Comparison of ENCODE assay signal across 8 cellular contexts in the genomic region with DNA sequence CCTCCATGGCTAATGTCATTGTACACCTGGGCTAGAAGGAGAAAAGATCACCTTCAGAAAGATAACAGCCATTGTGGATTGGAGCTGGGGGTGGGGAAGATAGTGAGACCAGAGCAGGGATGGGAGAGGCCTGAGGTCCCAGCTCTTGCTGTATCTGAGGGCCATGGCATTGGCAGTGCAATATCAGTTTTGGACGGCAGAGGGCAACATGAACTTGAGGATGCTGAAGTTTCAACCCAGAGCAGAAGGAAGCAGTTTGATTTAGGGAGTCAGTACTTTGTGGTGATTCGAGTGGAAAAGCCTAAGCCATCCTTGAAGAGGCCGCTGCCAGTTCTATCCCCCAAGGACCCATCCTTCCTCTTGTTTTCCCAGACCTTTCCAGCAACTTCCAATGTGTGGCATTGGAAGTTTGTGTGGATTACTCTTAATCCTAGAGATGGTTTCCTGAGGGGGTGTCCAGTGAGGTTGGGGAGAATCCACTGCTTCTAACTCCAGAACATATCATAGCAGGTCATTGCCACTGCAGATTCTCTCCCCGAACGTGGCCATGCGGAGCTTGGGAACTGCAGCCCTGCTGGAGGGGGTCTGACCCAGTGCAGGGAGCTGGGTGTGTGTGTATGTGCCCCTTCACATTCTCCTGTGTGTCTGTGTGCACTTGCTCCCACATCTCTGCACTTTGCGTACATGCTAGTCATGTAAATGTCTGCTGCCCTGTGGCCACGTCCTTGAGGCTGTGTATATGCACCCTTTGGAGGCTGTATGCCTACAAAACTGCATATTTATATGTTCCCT. TPM values are rescaled to one million over a fixed set of nuclear protein-coding genes. Genes with fewer than 3 reads are reported as not detected.
DNase-seq lines count a peak whose midpoint lies in the region; ATAC-seq, FAIRE-seq and TF ChIP-seq lines count a peak whose summit lies in the region.

No MANE protein-coding gene starts in this region.

- DNase-seq in AG09319 (ENCODE audit: extremely low read depth, low read depth), result peak; percentile 56
- peak; percentile 77 for DNase-seq in GM20000 (ENCODE audit: low spot score)
- DNase-seq in NCI-H2029 (lab: John Stamatoyannopoulos, UW), result peak; percentile 63
- DNase-seq in K562 (ENCODE audit: extremely low read depth in 1 of 4, low spot score in 3 of 4), result peak; percentile 80 to 87 (median 84)
- DNase-seq in iPS DF 4.7 (ENCODE audit: extremely low read depth, low spot score), result peak; percentile 86
- DNase-seq in smooth muscle cell (lab: John Stamatoyannopoulos, UW; ENCODE audit: unreplicated experiment), result peak; percentile 27

- no peak for TF ChIP-seq EP300 in K562 (IDR thresholded peaks at IDR 0.05; ENCODE audit: low read length)

- no peak overlapping the region for H3K4me3 ChIP-seq in K562
- no peak overlapping the region for H3K4me3 ChIP-seq in smooth muscle cell

- no peaks in the 10 kb centered on the region for H3K79me2 ChIP-seq in K562 (ENCODE audit: control insufficient read depth, insufficient read depth, low read length)
- H3K79me2 ChIP-seq in smooth muscle cell (ENCODE audit: low read depth), result no peaks in the 10 kb centered on the region

- 0% methylated on average over 8 of the region's 8 CpGs for WGBS in K562 (ENCODE audit: insufficient coverage, low coverage, missing lambda C conversion rate)
- 51% methylated on average over 8 of the region's 8 CpGs for WGBS in smooth muscle cell (ENCODE audit: low lambda C conversion rate)

- no peaks in the 10 kb centered on the region for H3K36me3 ChIP-seq in K562 (ENCODE audit: control insufficient read depth, insufficient read depth, low read length)
- H3K36me3 ChIP-seq in smooth muscle cell (ENCODE audit: low read depth), result no peaks in the 10 kb centered on the region

- no peak for TF ChIP-seq POLR2A in K562 (conservative IDR thresholded peaks at IDR 0.05)

- TF ChIP-seq CTCF in AG09319 (IDR thresholded peaks at IDR 0.05; ENCODE audit: low read depth, low read length) (peak; percentile 95), GM20000 (IDR thresholded peaks at IDR 0.05; ENCODE audit: extremely low read depth, missing control alignments) (peak; percentile 90), K562 (IDR thresholded peaks at IDR 0.05 in 2 of 3, conservative IDR thresholded peaks at IDR 0.05 in 1 of 3; ENCODE audit: insufficient read depth in 2 of 3, low read depth in 1 of 3, low read length in 3 of 3) (peak; percentile 90 to 97 (median 94)), smooth muscle cell (IDR thresholded peaks at IDR 0.05; ENCODE audit: borderline replicate concordance, insufficient read depth, poor library complexity, severe bottlenecking) (peak; percentile 90)

- ATAC-seq in K562, result peak; percentile 95
- ATAC-seq in HG03280 (IDR thresholded peaks at IDR 0.05; ENCODE audit: unreplicated experiment), result no peak

- H4K20me1 ChIP-seq in K562 (replicated peaks; ENCODE audit: control insufficient read depth, insufficient read depth, low read length) (peaks cover 12% of the 10 kb centered on the region; the same call in 1 of the 2 replicates), smooth muscle cell (ENCODE audit: low read depth) (no peaks in the 10 kb centered on the region)

- no peaks in the 10 kb centered on the region for H3K9me1 ChIP-seq in K562 (ENCODE audit: control insufficient read depth, insufficient read depth, low read length)

- no peaks in the 10 kb centered on the region for H3K9me3 ChIP-seq in K562 (replicated peaks; ENCODE audit: control insufficient read depth, insufficient read depth, low read depth, low read length)
- no peaks in the 10 kb centered on the region for H3K9me3 ChIP-seq in smooth muscle cell (replicated peaks; ENCODE audit: low read depth)

- POLR2A ChIA-PET in K562 (lab: Yijun Ruan, JAX), result interaction anchor here (0.6 to 1.1 kb wide), 7 partner anchors 11 to 613 kb away, joined by 3 to 6 read pairs (median 3); no protein-coding TSS in a partner anchor

- CTCF ChIA-PET in K562 (lab: Yijun Ruan, JAX; ENCODE audit: low intra/inter-chr PET ratio), result interaction anchor here (0.6 to 7.8 kb wide), 5 partner anchors 59 to 260 kb away, joined by 3 to 114 read pairs (median 6); no protein-coding TSS in a partner anchor

- H3F3A ChIP-seq in smooth muscle cell (ENCODE audit: low read depth), result no peaks in the 10 kb centered on the region

- FAIRE-seq in TTC549 (lab: Jason Lieb, UNC) (peak; percentile 94), K562 (lab: Jason Lieb, UNC) (peak; percentile 98)

- H3K4me2 ChIP-seq in K562 (ENCODE audit: insufficient read depth, low read length), result no peak overlapping the region
- H3K4me2 ChIP-seq in smooth muscle cell, result no peak overlapping the region

- no peak overlapping the region for H2AFZ ChIP-seq in K562 (ENCODE audit: low read depth, low read length)
- H2AFZ ChIP-seq in smooth muscle cell (ENCODE audit: low read depth), result no peak overlapping the region

- peak; percentile 96 to 99 for TF ChIP-seq RAD21 in K562 (CRISPR knock-in tag; conservative IDR thresholded peaks at IDR 0.05 in 1 of 2, IDR thresholded peaks at IDR 0.05 in 1 of 2)

- H3K9ac ChIP-seq in K562 (ENCODE audit: insufficient read depth in 1 of 2, low read depth in 2 of 2, low read length in 2 of 2) (no peak overlapping the region), smooth muscle cell (ENCODE audit: low read depth) (no peak overlapping the region)

- H3K27me3 ChIP-seq in K562 (ENCODE audit: control insufficient read depth in 2 of 2, insufficient read depth in 2 of 2, low read length in 2 of 2), result peaks cover 30 to 75% of the 10 kb centered on the region in 2 experiments
- no peaks in the 10 kb centered on the region for H3K27me3 ChIP-seq in smooth muscle cell (ENCODE audit: low read depth)

- intact Hi-C loops in K562 (cut with micrococcal nuclease), result loop anchor here (1.0 kb wide), 2 partner anchors 58 to 187 kb away; no protein-coding TSS in a partner anchor

- in situ Hi-C loops in K562 (cut with MboI), result no loop called here

- H3K4me1 ChIP-seq in K562 (replicated peaks in 1 of 2; ENCODE audit: control insufficient read depth in 2 of 2, insufficient read depth in 2 of 2, low read length in 2 of 2), result no peaks in the 10 kb centered on the region
- H3K4me1 ChIP-seq in smooth muscle cell (ENCODE audit: low read depth), result no peaks in the 10 kb centered on the region

- H3K27ac ChIP-seq in K562 (ENCODE audit: extremely low read depth, low read depth, low read length) (no peak overlapping the region), smooth muscle cell (ENCODE audit: low read depth) (no peak overlapping the region)

- no TSS peak for BruUV-seq in K562 (replicated peaks; lab: Mats Ljungman, UMichigan)

TF ChIP-seq in K562, 482 proteins besides CTCF, POLR2A, EP300 and RAD21 (continues in another document):
- TF ChIP-seq, protein P1, sequence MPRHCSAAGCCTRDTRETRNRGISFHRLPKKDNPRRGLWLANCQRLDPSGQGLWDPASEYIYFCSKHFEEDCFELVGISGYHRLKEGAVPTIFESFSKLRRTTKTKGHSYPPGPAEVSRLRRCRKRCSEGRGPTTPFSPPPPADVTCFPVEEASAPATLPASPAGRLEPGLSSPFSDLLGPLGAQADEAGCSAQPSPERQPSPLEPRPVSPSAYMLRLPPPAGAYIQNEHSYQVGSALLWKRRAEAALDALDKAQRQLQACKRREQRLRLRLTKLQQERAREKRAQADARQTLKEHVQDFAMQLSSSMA (CRISPR knock-in tag; IDR thresholded peaks at IDR 0.05), result no peak
- 0 out of 2 replicates have a peak, but pooled peaks have one; percentile 29 for TF ChIP-seq JUN (IDR thresholded peaks at IDR 0.05; ENCODE audit: borderline replicate concordance, low read depth, low read length)
- TF ChIP-seq JUN (CRISPR knock-in tag; IDR thresholded peaks at IDR 0.05; ENCODE audit: borderline replicate concordance), result no peak
- no peak for TF ChIP-seq SRSF1 (IDR thresholded peaks at IDR 0.05; ENCODE audit: low read depth, low read length)
- TF ChIP-seq, protein P2, sequence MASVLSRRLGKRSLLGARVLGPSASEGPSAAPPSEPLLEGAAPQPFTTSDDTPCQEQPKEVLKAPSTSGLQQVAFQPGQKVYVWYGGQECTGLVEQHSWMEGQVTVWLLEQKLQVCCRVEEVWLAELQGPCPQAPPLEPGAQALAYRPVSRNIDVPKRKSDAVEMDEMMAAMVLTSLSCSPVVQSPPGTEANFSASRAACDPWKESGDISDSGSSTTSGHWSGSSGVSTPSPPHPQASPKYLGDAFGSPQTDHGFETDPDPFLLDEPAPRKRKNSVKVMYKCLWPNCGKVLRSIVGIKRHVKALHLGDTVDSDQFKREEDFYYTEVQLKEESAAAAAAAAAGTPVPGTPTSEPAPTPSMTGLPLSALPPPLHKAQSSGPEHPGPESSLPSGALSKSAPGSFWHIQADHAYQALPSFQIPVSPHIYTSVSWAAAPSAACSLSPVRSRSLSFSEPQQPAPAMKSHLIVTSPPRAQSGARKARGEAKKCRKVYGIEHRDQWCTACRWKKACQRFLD (CRISPR knock-in tag; IDR thresholded peaks at IDR 0.05), result no peak
- TF ChIP-seq ZBED1 (IDR thresholded peaks at IDR 0.05), result no peak

RNA-seq across cellular contexts. Expression of gene SLC26A9, which starts 24.1 kb away (rescaled TPM):
- not detected in 2 replicates for total RNA-seq in K562 (2011; cell fraction: chromatin; rRNA removed; ENCODE audit: low replicate concordance)
- total RNA-seq in K562 (2011; cell fraction: nucleolus; rRNA removed), result not detected in 2 replicates
- not detected in 2 replicates for total RNA-seq in K562 (2011; cell fraction: nucleoplasm; rRNA removed)
- total RNA-seq in K562 (2014; rRNA removed) (not detected in 2 replicates), K562 (2014; rRNA removed; fragmentation: Illumina TruSeq; extraction: Trizol) (not detected in 2 replicates), K562 (2015; rRNA removed; fragmentation: Illumina TruSeq; extraction: Trizol) (not detected in 2 replicates), K562 (2021) (not detected in 2 replicates), smooth muscle cell (not detected in 2 replicates)
- polyA plus RNA-seq in K562 (2011; rRNA removed) (not detected in 2 replicates), K562 (2014; fragmentation: Illumina TruSeq; extraction: Trizol) (0.03 TPM in 1 of 2 replicates, not detected in the other), K562 (2014; fragmentation: Nextera tagmentation; extraction: Ambion mirVana) (not detected), K562 (2014; rRNA removed) (not detected in 2 replicates), smooth muscle cell (not detected in 2 replicates)
- polyA plus RNA-seq in K562 (2011; cell fraction: cytosol; rRNA removed), result not detected in 2 replicates
- polyA plus RNA-seq in K562 (2011; cell fraction: nucleus; rRNA removed), result 0.13 TPM in 1 of 2 replicates, not detected in the other
- 0.01 and 0.03 TPM in 2 replicates for polyA plus RNA-seq in K562 (2012)
- polyA minus RNA-seq in K562 (2011; rRNA and poly(A)+ RNA removed), result not detected in 2 replicates
- polyA minus RNA-seq in K562 (2011; cell fraction: cytosol; rRNA and poly(A)+ RNA removed), result not detected in 2 replicates
- polyA minus RNA-seq in K562 (2011; cell fraction: nucleus; rRNA and poly(A)+ RNA removed), result under 0.01 TPM in 1 of 2 replicates, not detected in the other

Comparison
In these comparisons a context has a peak if more than half of its experiments do, and no peak if none do; other contexts are left out.
1. DNase-seq: peak in every context shown above with its lines; median percentile 86 in iPS DF 4.7; 84 in K562; 77 in GM20000; 63 in NCI-H2029; 56 in AG09319; 27 in smooth muscle cell.